In genomic region chr14:76876076-76876475, GRCh38 we compare ENCODE assay signal across 8 cellular contexts. TPM values are rescaled to one million over a fixed set of nuclear protein-coding genes. Genes with fewer than 3 reads are reported as not detected.
DNase-seq lines count a peak whose midpoint lies in the region; ATAC-seq and TF ChIP-seq lines count a peak whose summit lies in the region.

No MANE protein-coding gene starts in this region.

- CTCF ChIA-PET in Panc1 (lab: Charles Lee): interaction anchor here (0.6 to 2.4 kb wide), 12 partner anchors 24 to 275 kb away, joined by 3 to 24 read pairs (median 4); no protein-coding TSS in a partner anchor

- no peak overlapping the region for H3K27ac ChIP-seq in KMS-11
- no peak overlapping the region for H3K27ac ChIP-seq in Panc1 (ENCODE audit: low read length)
- H3K27ac ChIP-seq in neural progenitor cell: no peak overlapping the region

- H3K27me3 Mint-ChIP-seq in activated T-helper 17 cell treated with anti-CD3 and anti-CD28 coated beads, Interleukin-2, amount 50 U/mL, for 72 hours: no peaks in the 10 kb centered on the region
- H3K27me3 Mint-ChIP-seq in neural progenitor cell (ENCODE audit: insufficient read depth, low read depth): peaks cover 14% of the 10 kb centered on the region

- no peak overlapping the region for H2AFZ ChIP-seq in KMS-11 (ENCODE audit: low read depth)
- H2AFZ ChIP-seq in neural progenitor cell (replicated peaks): no peak overlapping the region

- in situ Hi-C loops in Panc1 (cut with HindIII; ENCODE audit: low pct_unique_long_range_greater_than_20kb, low sequenced_read_pairs): no loop called here

- H3K36me3 ChIP-seq in KMS-11 (ENCODE audit: insufficient read depth) (no peaks in the 10 kb centered on the region), Panc1 (ENCODE audit: control insufficient read depth, insufficient read depth, low read length) (no peaks in the 10 kb centered on the region), neural progenitor cell (no peaks in the 10 kb centered on the region)

- TF ChIP-seq CTCF in KMS-11 (conservative IDR thresholded peaks at IDR 0.05; ENCODE audit: low read depth, low read length): peak; percentile 87
- peak; percentile 87 for TF ChIP-seq CTCF in Panc1 (IDR thresholded peaks at IDR 0.05)
- peak; percentile 94 for TF ChIP-seq CTCF in fibroblast of the aortic adventitia (IDR thresholded peaks at IDR 0.05; ENCODE audit: insufficient read depth, low read length)
- peak; percentile 93 for TF ChIP-seq CTCF in neural progenitor cell (IDR thresholded peaks at IDR 0.05)

- BruUV-seq in Panc1 (replicated peaks; lab: Mats Ljungman, UMichigan): no TSS peak

- no peaks in the 10 kb centered on the region for H3K36me3 Mint-ChIP-seq in activated T-helper 17 cell treated with anti-CD3 and anti-CD28 coated beads, Interleukin-2, amount 50 U/mL, for 72 hours (ENCODE audit: low read depth)
- no peaks in the 10 kb centered on the region for H3K36me3 Mint-ChIP-seq in neural progenitor cell

- DNase-seq in DMS53 (lab: John Stamatoyannopoulos, UW) (peak; percentile 80), Panc1 (ENCODE audit: low read depth, low spot score) (peak; percentile 55), fibroblast of the aortic adventitia (ENCODE audit: low read depth) (peak; percentile 79), neural progenitor cell (ENCODE audit: low spot score) (peak; percentile 83), ureter (ENCODE audit: low spot score) (peak; percentile 72)

- H4K20me1 ChIP-seq in KMS-11 (ENCODE audit: insufficient read depth) (no peaks in the 10 kb centered on the region), neural progenitor cell (ENCODE audit: low read depth) (no peaks in the 10 kb centered on the region)

- H3K4me3 ChIP-seq in KMS-11 (IDR thresholded peaks at IDR 0.05; ENCODE audit: insufficient read depth, low read depth, low read length): no peak overlapping the region
- no peak overlapping the region for H3K4me3 ChIP-seq in Panc1 (ENCODE audit: low read depth in 2 of 2, low read length in 2 of 2)
- H3K4me3 ChIP-seq in fibroblast of the aortic adventitia (ENCODE audit: low read depth, low read length): no peak overlapping the region
- H3K4me3 ChIP-seq in neural progenitor cell: no peak overlapping the region

- H3K9ac ChIP-seq in KMS-11 (no peak overlapping the region), neural progenitor cell (no peak overlapping the region)

- H3K27ac Mint-ChIP-seq in activated T-helper 17 cell treated with anti-CD3 and anti-CD28 coated beads, Interleukin-2, amount 50 U/mL, for 72 hours: no peak overlapping the region
- H3K27ac Mint-ChIP-seq in neural progenitor cell: peak overlapping the region; percentile 79

- H3K4me1 Mint-ChIP-seq in activated T-helper 17 cell treated with anti-CD3 and anti-CD28 coated beads, Interleukin-2, amount 50 U/mL, for 72 hours: no peaks in the 10 kb centered on the region
- H3K4me1 Mint-ChIP-seq in neural progenitor cell: no peaks in the 10 kb centered on the region

- no peaks in the 10 kb centered on the region for H3K4me1 ChIP-seq in KMS-11 (ENCODE audit: low read depth, poor library complexity, severe bottlenecking)
- no peaks in the 10 kb centered on the region for H3K4me1 ChIP-seq in Panc1 (ENCODE audit: control insufficient read depth, insufficient read depth, low read length)
- no peaks in the 10 kb centered on the region for H3K4me1 ChIP-seq in neural progenitor cell

- H3K4me2 ChIP-seq in KMS-11: no peak overlapping the region
- no peak overlapping the region for H3K4me2 ChIP-seq in neural progenitor cell

- POLR2A ChIA-PET in Panc1 (lab: Charles Lee): interaction anchor here (0.6 to 0.9 kb wide), 2 partner anchors 29 to 31 kb away, joined by 4 to 18 read pairs; no protein-coding TSS in a partner anchor

- no peaks in the 10 kb centered on the region for H3F3A ChIP-seq in neural progenitor cell (ENCODE audit: low read depth)

- no peaks in the 10 kb centered on the region for H3K9me3 Mint-ChIP-seq in activated T-helper 17 cell treated with anti-CD3 and anti-CD28 coated beads, Interleukin-2, amount 50 U/mL, for 72 hours
- peaks cover 2% of the 10 kb centered on the region for H3K9me3 Mint-ChIP-seq in neural progenitor cell

- H3K27me3 ChIP-seq in KMS-11 (ENCODE audit: insufficient read depth, low read depth) (no peaks in the 10 kb centered on the region), Panc1 (ENCODE audit: control insufficient read depth, insufficient read depth, low read length) (no peaks in the 10 kb centered on the region), neural progenitor cell (no peaks in the 10 kb centered on the region)

- no peak overlapping the region for H3K4me3 Mint-ChIP-seq in activated T-helper 17 cell treated with anti-CD3 and anti-CD28 coated beads, Interleukin-2, amount 50 U/mL, for 72 hours
- no peak overlapping the region for H3K4me3 Mint-ChIP-seq in neural progenitor cell

- ATAC-seq in Panc1 (peak; percentile 92), HG02973 (IDR thresholded peaks at IDR 0.05; ENCODE audit: unreplicated experiment) (no peak)
- peak; percentile 52 for ATAC-seq in activated T-helper 17 cell treated with anti-CD3 and anti-CD28 coated beads, Interleukin-2, amount 50 U/mL, for 72 hours (replicated peaks)

- intact Hi-C loops in Panc1 (cut with micrococcal nuclease; ENCODE audit: unreplicated experiment): loop anchor here (1.0 to 5.0 kb wide), 3 partner anchors 36 to 219 kb away; no protein-coding TSS in a partner anchor

- H3K79me2 ChIP-seq in KMS-11 (ENCODE audit: insufficient read depth, low read depth) (no peaks in the 10 kb centered on the region), neural progenitor cell (ENCODE audit: low read depth) (no peaks in the 10 kb centered on the region)

- H3K9me3 ChIP-seq in Panc1 (ENCODE audit: control insufficient read depth, insufficient read depth, low read depth, low read length) (no peaks in the 10 kb centered on the region), neural progenitor cell (ENCODE audit: low read depth) (no peaks in the 10 kb centered on the region)

RNA-seq across cellular contexts. Expression of gene LRRC74A, which starts 49.9 kb away (rescaled TPM):
- total RNA-seq in Panc1 (2021; ENCODE audit: unreplicated experiment) (not detected), fibroblast of the aortic adventitia (ENCODE audit: low replicate concordance) (not detected in 2 replicates), neural progenitor cell (ENCODE audit: low replicate concordance) (not detected in 2 replicates), ureter (not detected)
- polyA plus RNA-seq in Panc1 (2012; ENCODE audit: insufficient read length): not detected
- total RNA-seq in activated T-helper 17 cell treated with anti-CD3 and anti-CD28 coated beads, Interleukin-2, amount 50 U/mL, for 72 hours: not detected
